ENCODE assay signal across 23 cellular contexts in the genomic region with DNA sequence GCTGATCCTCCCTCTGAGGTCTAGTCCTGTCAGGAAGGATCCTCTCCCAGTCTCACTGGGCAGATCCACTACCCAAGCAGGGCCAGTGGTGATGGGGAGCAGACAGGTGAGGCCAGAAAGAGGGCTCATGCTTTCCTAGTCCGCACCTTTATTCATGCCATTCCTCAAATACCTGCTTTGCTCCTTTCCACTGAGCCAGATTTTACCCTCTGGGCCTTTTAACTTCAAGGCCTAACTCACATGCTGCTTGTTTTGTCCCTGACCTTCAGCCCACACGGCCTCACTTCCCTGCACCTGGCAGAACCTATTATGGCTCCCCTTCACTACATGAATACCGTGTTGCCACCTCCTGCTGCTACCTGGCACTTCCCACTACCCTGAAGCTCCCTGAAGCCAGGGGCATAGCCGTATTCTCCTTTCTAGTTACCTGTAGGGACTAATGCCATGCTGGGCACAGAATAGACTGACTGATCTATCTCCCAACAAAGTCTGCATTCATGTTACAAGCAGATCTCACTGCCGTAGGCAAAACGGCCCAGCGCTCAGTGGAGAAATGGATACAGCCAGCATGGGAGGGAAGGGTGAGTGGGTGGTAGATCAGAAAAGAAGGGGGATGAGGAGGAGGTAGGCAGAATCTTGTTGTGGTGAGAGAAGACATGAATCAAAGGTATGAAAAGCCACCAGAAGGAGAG. TPM values are rescaled to one million over a fixed set of nuclear protein-coding genes. Genes with fewer than 3 reads are reported as not detected.
"Had no signal": no experiment of that assay in that cellular context is flagged by ENCODE, and none has a peak within 500 bp of the region (broad histone marks: within the 10 kb centered on the region; RNA-seq: fewer than 3 reads in every experiment).

No MANE protein-coding gene starts in this region.

- H3K27ac ChIP-seq: foreskin keratinocyte, pancreas, thyroid gland had no signal

- H3K27me3 ChIP-seq: foreskin keratinocyte, pancreas, thyroid gland had no signal

- H3K9me3 ChIP-seq: pancreas, thyroid gland had no signal

- DNase-seq: activated CD4-positive, alpha-beta T cell treated with anti-CD3 and anti-CD28 coated beads for 1 hour; activated CD4-positive, alpha-beta T cell treated with anti-CD3 and anti-CD28 coated beads, Interleukin-2, amount 50 U/mL, for 1 hour; activated naive CD4-positive, alpha-beta T cell treated with anti-CD3 and anti-CD28 coated beads, Interleukin-2, amount 10 ng/mL, durations not matched to agents 7 days and 5 days; activated T-cell treated with anti-CD3 and anti-CD28 coated beads, Interleukin-2, amount 50 U/mL, for 1 hour; effector CD4-positive, alpha-beta T cell; foreskin keratinocyte; naive thymus-derived CD8-positive, alpha-beta T cell; pancreas; right cardiac atrium; stimulated activated CD4-positive, alpha-beta T cell treated with anti-CD3 and anti-CD28 coated beads, Interleukin-12 subunit alpha, Interleukin-12 subunit beta, amount 100 ng/mL, for 4 hours; stimulated activated CD4-positive, alpha-beta T cell treated with anti-CD3 and anti-CD28 coated beads, Interleukin-4, amount 100 ng/mL, for 4 hours; stimulated activated naive CD8-positive, alpha-beta T cell treated with anti-CD3 and anti-CD28 coated beads, Interleukin-15, Interleukin-2, amounts not matched to agents 100 U/mL and 50 U/mL, for 24 hours; T-helper 9 cell; thyroid gland had no signal

- FAIRE-seq: pancreas, urothelium cell line had no signal

- H3K4me1 ChIP-seq: foreskin keratinocyte, pancreas had no signal

- ATAC-seq: foreskin keratinocyte; naive thymus-derived CD8-positive, alpha-beta T cell; stimulated activated naive CD8-positive, alpha-beta T cell treated with anti-CD3 and anti-CD28 coated beads, Interleukin-15, Interleukin-2, amounts not matched to agents 100 U/mL and 50 U/mL, for 24 hours had no signal

- H3K4me3 ChIP-seq: lung, pancreas, thyroid gland had no signal

- H3K36me3 ChIP-seq: thyroid gland had no signal

RNA-seq across cellular contexts. Expression of a gene that starts 36.1 kb away (rescaled TPM):
- total RNA-seq: glomerular endothelial cell; naive thymus-derived CD8-positive, alpha-beta T cell; pulmonary artery endothelial cell; right cardiac atrium; skeletal muscle tissue; subcutaneous adipose tissue; T-helper 1 cell treated with Interleukin-12 subunit alpha and Interleukin-12 subunit beta and Interleukin-4 antibody, amounts not matched to agents 30 ng/mL and 1 ng/mL, for 36 hours had no signal
- polyA plus RNA-seq: right cardiac atrium had no signal

RNA-seq across cellular contexts. Expression of a gene that starts 53.6 kb away (rescaled TPM):
- total RNA-seq: cerebellum; foreskin keratinocyte; glomerular endothelial cell; lung; naive thymus-derived CD8-positive, alpha-beta T cell; right cardiac atrium; skeletal muscle tissue; subcutaneous adipose tissue; T-helper 1 cell treated with Interleukin-12 subunit alpha and Interleukin-12 subunit beta and Interleukin-4 antibody, amounts not matched to agents 30 ng/mL and 1 ng/mL, for 36 hours; thyroid gland had no signal
- polyA plus RNA-seq: esophagus; foreskin keratinocyte; naive thymus-derived CD8-positive, alpha-beta T cell; right cardiac atrium had no signal
